17 cellular contexts compared by ENCODE assay signal in the genomic region with DNA sequence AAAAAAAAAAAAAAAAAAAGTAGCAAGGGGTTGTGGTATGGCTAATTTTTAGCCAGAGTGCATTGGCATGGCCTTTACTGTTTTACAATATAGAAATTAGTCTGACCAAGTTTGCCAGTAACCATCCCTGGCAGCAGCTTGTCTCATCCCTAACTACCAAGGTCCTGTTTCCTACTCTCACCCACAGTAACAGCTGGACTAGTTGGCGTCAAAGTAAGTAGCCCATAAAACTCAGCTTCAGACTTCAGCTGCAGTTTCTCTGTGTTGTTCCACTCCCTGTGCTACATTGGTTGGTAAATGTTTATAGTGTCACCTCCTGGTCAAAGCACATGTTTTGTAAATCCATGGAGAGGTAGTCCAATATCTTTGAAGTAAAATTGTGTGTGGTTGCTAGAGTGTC.
DNase-seq lines count a peak whose midpoint lies in the region; ATAC-seq and TF ChIP-seq lines count a peak whose summit lies in the region.
"Had no signal": no experiment of that assay in that cellular context is flagged by ENCODE, and none has a peak within 500 bp of the region (broad histone marks: within the 10 kb centered on the region; RNA-seq: fewer than 3 reads in every experiment).

No MANE protein-coding gene starts in this region.

- no peaks in the 10 kb centered on the region for H3K36me3 Mint-ChIP-seq in T-helper 2 cell treated with Interferon-gamma antibody and Interleukin-4, amounts not matched to agents 5 μg/mL and 100 μg/mL, for 36 hours (ENCODE audit: low read depth)
- no peaks in the 10 kb centered on the region for H3K36me3 Mint-ChIP-seq in activated CD8-positive, alpha-beta T cell treated with anti-CD3 and anti-CD28 coated beads for 36 hours (ENCODE audit: low read depth)

- POLR2A ChIA-PET in activated CD8-positive, alpha-beta T cell treated with anti-CD3 and anti-CD28 coated beads for 36 hours (lab: Charles Lee), result no interaction called here

- CTCF ChIA-PET in activated CD8-positive, alpha-beta T cell treated with anti-CD3 and anti-CD28 coated beads for 36 hours (lab: Charles Lee), result no interaction called here

- H3K27ac Mint-ChIP-seq in T-helper 2 cell treated with Interferon-gamma antibody and Interleukin-4, amounts not matched to agents 5 μg/mL and 100 μg/mL, for 36 hours, result no peak overlapping the region
- H3K27ac Mint-ChIP-seq in activated CD8-positive, alpha-beta T cell treated with anti-CD3 and anti-CD28 coated beads for 36 hours, result no peak overlapping the region
- H3K27ac Mint-ChIP-seq: naive thymus-derived CD4-positive, alpha-beta T cell had no signal

- ATAC-seq in GM19452 (IDR thresholded peaks at IDR 0.05; ENCODE audit: unreplicated experiment) (peak; percentile 37), HG03378 (IDR thresholded peaks at IDR 0.05; ENCODE audit: unreplicated experiment) (peak; percentile 32)
- ATAC-seq in activated CD8-positive, alpha-beta T cell treated with anti-CD3 and anti-CD28 coated beads for 36 hours, result no peak
- ATAC-seq: activated T-cell treated with anti-CD3 and anti-CD28 coated beads, Interleukin-2, amount 50 U/mL, for 4 hours; naive thymus-derived CD4-positive, alpha-beta T cell had no signal

- intact Hi-C loops in activated CD8-positive, alpha-beta T cell treated with anti-CD3 and anti-CD28 coated beads for 36 hours (cut with micrococcal nuclease), result no loop called here

- no peak overlapping the region for H3K4me3 Mint-ChIP-seq in T-helper 2 cell treated with Interferon-gamma antibody and Interleukin-4, amounts not matched to agents 5 μg/mL and 100 μg/mL, for 36 hours
- no peak overlapping the region for H3K4me3 Mint-ChIP-seq in activated CD8-positive, alpha-beta T cell treated with anti-CD3 and anti-CD28 coated beads for 36 hours
- H3K4me3 Mint-ChIP-seq: activated T-cell treated with anti-CD3 and anti-CD28 coated beads, Interleukin-2, amount 50 U/mL, for 4 hours; naive thymus-derived CD4-positive, alpha-beta T cell had no signal

- H3K4me1 Mint-ChIP-seq in T-helper 2 cell treated with Interferon-gamma antibody and Interleukin-4, amounts not matched to agents 5 μg/mL and 100 μg/mL, for 36 hours (ENCODE audit: low read depth), result no peaks in the 10 kb centered on the region
- H3K4me1 Mint-ChIP-seq in activated CD8-positive, alpha-beta T cell treated with anti-CD3 and anti-CD28 coated beads for 36 hours (ENCODE audit: low read depth), result no peaks in the 10 kb centered on the region
- H3K4me1 Mint-ChIP-seq: naive thymus-derived CD4-positive, alpha-beta T cell had no signal

- peak; percentile 2 for DNase-seq in GM12865 (ENCODE audit: low read depth)
- peak; percentile 2 for DNase-seq in choroid plexus epithelial cell (ENCODE audit: low read depth)
- no peak for DNase-seq in kidney glomerular epithelial cell (lab: John Stamatoyannopoulos, UW)
- no peak for DNase-seq in T-helper 2 cell treated with Interferon-gamma antibody and Interleukin-4, amounts not matched to agents 5 μg/mL and 100 μg/mL, for 36 hours (ENCODE audit: low spot score)
- DNase-seq in activated CD8-positive, alpha-beta T cell treated with anti-CD3 and anti-CD28 coated beads for 36 hours, result no peak
- no peak for DNase-seq in activated CD4-positive, alpha-beta T cell treated with anti-CD3 and anti-CD28 coated beads, Interleukin-2, amount 50 U/mL, for 1 hour
- DNase-seq: activated T-cell treated with anti-CD3 and anti-CD28 coated beads, Interleukin-2, amount 50 U/mL, for 4 hours; colonic mucosa; DMS79 treated with DMSO at 0.1 percent for 48 hours; hypothalamus; left ventricle myocardium inferior; naive thymus-derived CD4-positive, alpha-beta T cell; NCI-H2029; NCI-H526 treated with DMSO at 0.1 percent for 48 hours; T-helper 2 cell had no signal

- no peak for TF ChIP-seq CTCF in GM12865 (IDR thresholded peaks at IDR 0.05; ENCODE audit: insufficient read depth, low read depth, low read length, missing control alignments)
- TF ChIP-seq CTCF in choroid plexus epithelial cell (conservative IDR thresholded peaks at IDR 0.05; ENCODE audit: low read depth, low read length), result no peak
- TF ChIP-seq CTCF in activated CD8-positive, alpha-beta T cell treated with anti-CD3 and anti-CD28 coated beads for 36 hours (IDR thresholded peaks at IDR 0.05), result no peak

- H3K9me3 Mint-ChIP-seq in T-helper 2 cell treated with Interferon-gamma antibody and Interleukin-4, amounts not matched to agents 5 μg/mL and 100 μg/mL, for 36 hours, result no peaks in the 10 kb centered on the region
- peaks cover 2% of the 10 kb centered on the region for H3K9me3 Mint-ChIP-seq in activated CD8-positive, alpha-beta T cell treated with anti-CD3 and anti-CD28 coated beads for 36 hours
- H3K9me3 Mint-ChIP-seq: activated T-cell treated with anti-CD3 and anti-CD28 coated beads, Interleukin-2, amount 50 U/mL, for 4 hours had no signal

- no peaks in the 10 kb centered on the region for H3K27me3 Mint-ChIP-seq in T-helper 2 cell treated with Interferon-gamma antibody and Interleukin-4, amounts not matched to agents 5 μg/mL and 100 μg/mL, for 36 hours (ENCODE audit: low read depth)
- no peaks in the 10 kb centered on the region for H3K27me3 Mint-ChIP-seq in activated CD8-positive, alpha-beta T cell treated with anti-CD3 and anti-CD28 coated beads for 36 hours
- H3K27me3 Mint-ChIP-seq: naive thymus-derived CD4-positive, alpha-beta T cell had no signal

- no peak overlapping the region for H3K4me3 ChIP-seq in GM12865 (ENCODE audit: low read depth, low read length)
- H3K4me3 ChIP-seq in choroid plexus epithelial cell (ENCODE audit: low read depth, low read length), result no peak overlapping the region
- H3K4me3 ChIP-seq: colonic mucosa, left ventricle myocardium inferior had no signal

Comparison
In these comparisons a context has a peak if more than half of its experiments do, and no peak if none do; other contexts are left out.
1. DNase-seq: peak in GM12865 (single experiment) and choroid plexus epithelial cell (single experiment); none in kidney glomerular epithelial cell (single experiment), T-helper 2 cell treated with Interferon-gamma antibody and Interleukin-4, amounts not matched to agents 5 μg/mL and 100 μg/mL, for 36 hours (single experiment), activated CD8-positive, alpha-beta T cell treated with anti-CD3 and anti-CD28 coated beads for 36 hours (single experiment) and activated CD4-positive, alpha-beta T cell treated with anti-CD3 and anti-CD28 coated beads, Interleukin-2, amount 50 U/mL, for 1 hour (single experiment).